ENCODE assay signal across 12 cellular contexts in genomic region chr1:110873856-110874255, GRCh38. TPM values are rescaled to one million over a fixed set of nuclear protein-coding genes. Genes with fewer than 3 reads are reported as not detected.
DNase-seq lines count a peak whose midpoint lies in the region; ATAC-seq, FAIRE-seq and TF ChIP-seq lines count a peak whose summit lies in the region.
"Had no signal": no experiment of that assay in that cellular context is flagged by ENCODE, and none has a peak within 500 bp of the region (broad histone marks: within the 10 kb centered on the region; RNA-seq: fewer than 3 reads in every experiment).

No MANE protein-coding gene starts in this region.

- RAD21 ChIA-PET in GM12878 (lab: Charles Lee; ENCODE audit: unreplicated experiment), result interaction anchor here (0.5 to 4.3 kb wide), 9 partner anchors 12 to 346 kb away, joined by 3 to 28 read pairs (median 3); no protein-coding TSS in a partner anchor

- intact Hi-C loops in CD4-positive, alpha-beta memory T cell (cut with micrococcal nuclease), result loop anchor here (1.0 to 10.0 kb wide), 7 partner anchors 43 to 839 kb away; partner anchors contain the start of genes KCNC4, LRIF1 and STRIP1
- intact Hi-C loops in GM12878 (cut with micrococcal nuclease; ENCODE audit: unreplicated experiment) (loop anchor here (2.0 to 10.0 kb wide), 6 partner anchors 87 to 343 kb away; partner anchors contain the start of genes CEPT1, DENND2D, DRAM2 and LRIF1), psoas muscle (cut with DNase I) (loop anchor here in 1 of 2 donors (10.0 kb wide), 1 partner anchor 1279 kb away; no protein-coding TSS in a partner anchor)

- H2AFZ ChIP-seq in GM12878 (ENCODE audit: control insufficient read depth, low read depth, low read length), result no peak overlapping the region

- POLR2A ChIA-PET in CD4-positive, alpha-beta memory T cell (lab: Charles Lee; ENCODE audit: partially characterized antibody), result interaction anchor here (0.6 to 5.3 kb wide), 23 partner anchors 11 to 342 kb away, joined by 3 to 69 read pairs (median 5); partner anchors contain the start of genes CEPT1, DRAM2, KCNA3 and LRIF1
- POLR2A ChIA-PET in GM12878 (lab: Charles Lee), result interaction anchor here (0.8 to 2.0 kb wide), 7 partner anchors 13 to 347 kb away, joined by 3 to 7 read pairs (median 3); no protein-coding TSS in a partner anchor

- peak in 2 of 5 donors; percentile 3 to 54 for DNase-seq in CD4-positive, alpha-beta memory T cell
- DNase-seq in GM12878 (ENCODE audit: low read depth, low spot score) (no peak), psoas muscle (no peak), NCI-H2227 (lab: John Stamatoyannopoulos, UW; ENCODE audit: unreplicated experiment) (no peak), NCI-H748 treated with DMSO at 0.1 percent for 48 hours (lab: John Stamatoyannopoulos, UW) (no peak), RCC 7860 (ENCODE audit: low spot score) (no peak)
- DNase-seq: foreskin keratinocyte; NCI-H2081; stimulated activated CD4-positive, alpha-beta T cell treated with anti-CD3 and anti-CD28 coated beads, Interleukin-2, amount 100 ng/mL, for 24 hours had no signal

- no peak for TF ChIP-seq EP300 in GM12878 (IDR thresholded peaks at IDR 0.05; ENCODE audit: borderline replicate concordance in 1 of 2, control insufficient read depth in 1 of 2, low read depth in 2 of 2, low read length in 2 of 2)

- peak overlapping the region; percentile 93 to 99 (median 98) for H3K27ac Mint-ChIP-seq in CD4-positive, alpha-beta memory T cell
- H3K27ac Mint-ChIP-seq in IgD-negative memory B cell, result peak overlapping the region; percentile 87 to 99 (median 99)
- H3K27ac Mint-ChIP-seq: mesothelial cell of epicardium had no signal

- H3K9me3 ChIP-seq in CD4-positive, alpha-beta memory T cell (ENCODE audit: control insufficient read depth in 1 of 2, low read length in 2 of 2), result no peaks in the 10 kb centered on the region
- no peaks in the 10 kb centered on the region; the same call in 2 of the 3 replicates for H3K9me3 ChIP-seq in GM12878 (replicated peaks; ENCODE audit: control insufficient read depth, insufficient read depth, low read length)
- H3K9me3 ChIP-seq in psoas muscle, result peaks cover 1% of the 10 kb centered on the region

- CTCF ChIA-PET in CD4-positive, alpha-beta memory T cell (lab: Charles Lee; ENCODE audit: partially characterized antibody), result interaction anchor here (1.5 to 3.2 kb wide), 6 partner anchors 17 to 254 kb away, joined by 3 to 15 read pairs (median 8); no protein-coding TSS in a partner anchor
- CTCF ChIA-PET in GM12878 (lab: Yijun Ruan, JAX), result interaction anchor here (1.1 to 2.5 kb wide), 4 partner anchors 11 to 348 kb away, joined by 3 to 6 read pairs (median 4); no protein-coding TSS in a partner anchor

- peaks cover 56% of the 10 kb centered on the region for H3K4me1 ChIP-seq in CD4-positive, alpha-beta memory T cell (ENCODE audit: insufficient read depth, low read length)
- H3K4me1 ChIP-seq in GM12878 (ENCODE audit: control insufficient read depth, insufficient read depth, low read length) (peaks cover 6% of the 10 kb centered on the region; the same call in 1 of the 2 replicates), psoas muscle (no peaks in the 10 kb centered on the region)
- H3K4me1 ChIP-seq: foreskin keratinocyte had no signal

- no peak; the same call in 2 of the 3 replicates for ATAC-seq in GM12878
- ATAC-seq in psoas muscle, result no peak
- no peak for ATAC-seq in HG03342 (IDR thresholded peaks at IDR 0.05; ENCODE audit: unreplicated experiment)
- ATAC-seq: foreskin keratinocyte had no signal

- H3K4me1 Mint-ChIP-seq in CD4-positive, alpha-beta memory T cell, result peaks cover 44 to 75% (median 51%) of the 10 kb centered on the region in 4 donors
- H3K4me1 Mint-ChIP-seq in IgD-negative memory B cell, result peaks cover 37 to 42% (median 42%) of the 10 kb centered on the region in 3 donors
- H3K4me1 Mint-ChIP-seq: mesothelial cell of epicardium had no signal

- FAIRE-seq in GM12878 (lab: Jason Lieb, UNC), result no peak
- no peak for FAIRE-seq in RCC 7860 (lab: Jason Lieb, UNC)

- 3% methylated on average over 4 of the region's 4 CpGs for WGBS in GM12878 (ENCODE audit: insufficient coverage, insufficient replicate concordance, low lambda C conversion rate, missing lambda C conversion rate)
- 74 to 76% (median 74%) methylated on average over 4 of the region's 4 CpGs for WGBS in psoas muscle, 3 donors

- peak overlapping the region; percentile 89 for H3K9ac ChIP-seq in GM12878 (ENCODE audit: control insufficient read depth, insufficient read depth, low read length)

- H3K4me3 ChIP-seq in CD4-positive, alpha-beta memory T cell (ENCODE audit: low read length in 2 of 2), result peak overlapping the region; percentile 79 to 92
- H3K4me3 ChIP-seq in GM12878 (peak overlapping the region; percentile 88), psoas muscle (peak overlapping the region; percentile 49)

- in situ Hi-C loops in GM12878 (cut with MboI), result no loop called here

- TF ChIP-seq CTCF in GM12878 (IDR thresholded peaks at IDR 0.05 in 2 of 3, conservative IDR thresholded peaks at IDR 0.05 in 1 of 3; ENCODE audit: control insufficient read depth in 2 of 3, extremely low read depth in 1 of 3, insufficient read depth in 1 of 3, low read depth in 3 of 3, low read length in 3 of 3), result no peak
- no peak for TF ChIP-seq CTCF in psoas muscle (IDR thresholded peaks at IDR 0.05)

- H4K20me1 ChIP-seq in GM12878 (ENCODE audit: control insufficient read depth, insufficient read depth), result no peaks in the 10 kb centered on the region

- SMC1A ChIA-PET in GM12878 (lab: Charles Lee; ENCODE audit: uncharacterized antibody, unreplicated experiment), result interaction anchor here (1.0 to 3.5 kb wide), 9 partner anchors 10 to 347 kb away, joined by 3 to 27 read pairs (median 4); partner anchors contain the start of gene LRIF1

- no peaks in the 10 kb centered on the region for H3K9me3 Mint-ChIP-seq in CD4-positive, alpha-beta memory T cell
- H3K9me3 Mint-ChIP-seq in IgD-negative memory B cell, result no peaks in the 10 kb centered on the region

- H3K27me3 Mint-ChIP-seq in CD4-positive, alpha-beta memory T cell, result no peaks in the 10 kb centered on the region
- no peaks in the 10 kb centered on the region for H3K27me3 Mint-ChIP-seq in IgD-negative memory B cell

- H3K79me2 ChIP-seq in GM12878 (ENCODE audit: control insufficient read depth, insufficient read depth, low read length), result peaks cover 87% of the 10 kb centered on the region

- peaks cover 24 to 45% of the 10 kb centered on the region in 2 donors for H3K36me3 Mint-ChIP-seq in CD4-positive, alpha-beta memory T cell
- H3K36me3 Mint-ChIP-seq in IgD-negative memory B cell, result peaks cover 21% of the 10 kb centered on the region
- H3K36me3 Mint-ChIP-seq: mesothelial cell of epicardium had no signal

- peak overlapping the region; percentile 94 to 100 (median 98) for H3K4me3 Mint-ChIP-seq in CD4-positive, alpha-beta memory T cell
- peak overlapping the region; percentile 93 to 100 (median 100) for H3K4me3 Mint-ChIP-seq in IgD-negative memory B cell
- H3K4me3 Mint-ChIP-seq: mesothelial cell of epicardium had no signal

- no peak for TF ChIP-seq RAD21 in GM12878 (IDR thresholded peaks at IDR 0.05; ENCODE audit: insufficient read depth, low read depth, low read length)

- peak overlapping the region; percentile 77 for H3K4me2 ChIP-seq in GM12878 (ENCODE audit: control insufficient read depth, insufficient read depth)

- H3K27ac ChIP-seq in CD4-positive, alpha-beta memory T cell (ENCODE audit: low read depth, low read length), result peak overlapping the region; percentile 88
- peak overlapping the region; percentile 98 for H3K27ac ChIP-seq in GM12878 (ENCODE audit: control insufficient read depth, insufficient read depth)
- H3K27ac ChIP-seq in psoas muscle, result no peak overlapping the region
- H3K27ac ChIP-seq: foreskin keratinocyte had no signal

- H3K36me3 ChIP-seq in CD4-positive, alpha-beta memory T cell (ENCODE audit: insufficient read depth, low read length), result no peaks in the 10 kb centered on the region
- H3K36me3 ChIP-seq in GM12878 (ENCODE audit: control insufficient read depth in 2 of 2, insufficient read depth in 2 of 2, low read length in 1 of 2) (peaks cover 0 to 17% of the 10 kb centered on the region in 2 experiments; a peak in 2 of 4 replicates), psoas muscle (ENCODE audit: insufficient read depth in 1 of 2, low read depth in 1 of 2) (no peaks in the 10 kb centered on the region)

- H3K27me3 ChIP-seq in CD4-positive, alpha-beta memory T cell (ENCODE audit: insufficient read depth, low read length), result no peaks in the 10 kb centered on the region
- H3K27me3 ChIP-seq in GM12878 (replicated peaks in 1 of 2; ENCODE audit: control insufficient read depth in 2 of 2, insufficient read depth in 2 of 2, low read length in 1 of 2) (no peaks in the 10 kb centered on the region), psoas muscle (ENCODE audit: insufficient read depth in 3 of 3, low read length in 2 of 3) (no peaks in the 10 kb centered on the region)
- H3K27me3 ChIP-seq: foreskin keratinocyte had no signal

- BruUV-seq in GM12878 (replicated peaks; lab: Mats Ljungman, UMichigan), result no TSS peak

- TF ChIP-seq POLR2A in GM12878 (IDR thresholded peaks at IDR 0.05; ENCODE audit: low read depth, low read length), result peak; percentile 37; the same call in 1 of the 2 replicates

TF ChIP-seq in GM12878, 131 proteins besides CTCF, POLR2A, EP300 and RAD21:
- TF ChIP-seq SMC3 (IDR thresholded peaks at IDR 0.05; ENCODE audit: borderline replicate concordance, low read length), result no peak
- TF ChIP-seq POLR2AphosphoS2 (IDR thresholded peaks at IDR 0.05; ENCODE audit: low read depth, low read length), result 0 out of 2 replicates have a peak, but pooled peaks have one; percentile 36

RNA-seq across cellular contexts. Expression of gene CD53, which starts 0.9 kb away (rescaled TPM):
- total RNA-seq in CD4-positive, alpha-beta memory T cell, result 100 to 1,000 TPM; 337 to 338 TPM
- 1,000 to 10,000 TPM in 1 of 2 donors, 100 to 1,000 TPM in 1; 989 to 1,003 TPM for polyA plus RNA-seq in CD4-positive, alpha-beta memory T cell
- polyA plus RNA-seq in IgD-negative memory B cell (1,279 TPM), GM12878 (2011; rRNA removed) (1,389 and 1,504 TPM in 2 replicates), GM12878 (2014; fragmentation: Illumina TruSeq; extraction: Trizol) (647 and 743 TPM in 2 replicates), GM12878 (2014; fragmentation: Nextera tagmentation; extraction: Ambion mirVana) (100 to 1,000 TPM; 698 to 917 TPM), GM12878 (2014; rRNA removed) (486 and 579 TPM in 2 replicates), GM12878 (2016; fragmentation: Nextera tagmentation; extraction: Ambion mirVana) (100 to 1,000 TPM; 393 to 399 TPM), psoas muscle (1 to 10 TPM; 1.5 to 6.5 (median 2.1) TPM)
- total RNA-seq in GM12878 (2013; cell fraction: nucleolus; rRNA removed), result 862 and 874 TPM in 2 replicates
- total RNA-seq in GM12878 (2014; rRNA removed) (496 and 596 TPM in 2 replicates), GM12878 (2014; rRNA removed; fragmentation: Illumina TruSeq; extraction: Trizol) (486 and 494 TPM in 2 replicates), GM12878 (2021) (350 and 358 TPM in 2 replicates), psoas muscle (10 to 100 TPM in 1 of 4 donors, 1 to 10 TPM in 3; 4.4 to 10.2 (median 6.4) TPM)
- polyA plus RNA-seq in GM12878 (2011; ENCODE audit: low read depth), result 487 TPM
- polyA plus RNA-seq in GM12878 (2011; cell fraction: cytosol; rRNA removed), result 1,163 and 1,224 TPM in 2 replicates
- 767 and 909 TPM in 2 replicates for polyA plus RNA-seq in GM12878 (2011; cell fraction: nucleus; rRNA removed)
- polyA plus RNA-seq in GM12878 (2012), result 427 and 537 TPM in 2 replicates
- 1,122 and 1,341 TPM in 2 replicates for polyA minus RNA-seq in GM12878 (2011; rRNA and poly(A)+ RNA removed)
- polyA minus RNA-seq in GM12878 (2011; cell fraction: cytosol; rRNA and poly(A)+ RNA removed), result 158 and 198 TPM in 2 replicates
- polyA minus RNA-seq in GM12878 (2011; cell fraction: nucleus; rRNA and poly(A)+ RNA removed), result 173 and 197 TPM in 2 replicates
- total RNA-seq: foreskin keratinocyte, mesothelial cell of epicardium had no signal
- polyA plus RNA-seq: foreskin keratinocyte had no signal

Comparison
In these comparisons a context has a peak if more than half of its experiments do, and no peak if none do; other contexts are left out.
1. RNA of gene CD53, which starts 0.9 kb away (polyA plus RNA-seq): 1,279 TPM in IgD-negative memory B cell (single experiment), 989 to 1,003 TPM in CD4-positive, alpha-beta memory T cell and 393 to 1,504 TPM in GM12878; 1.5 to 6.5 TPM in psoas muscle; every median in the first group is over 10 times any median in the second.
2. Peak in every context shown above with its lines, with median percentiles within 50 percentile points of each other: H3K4me3 ChIP-seq.